In the genomic region with DNA sequence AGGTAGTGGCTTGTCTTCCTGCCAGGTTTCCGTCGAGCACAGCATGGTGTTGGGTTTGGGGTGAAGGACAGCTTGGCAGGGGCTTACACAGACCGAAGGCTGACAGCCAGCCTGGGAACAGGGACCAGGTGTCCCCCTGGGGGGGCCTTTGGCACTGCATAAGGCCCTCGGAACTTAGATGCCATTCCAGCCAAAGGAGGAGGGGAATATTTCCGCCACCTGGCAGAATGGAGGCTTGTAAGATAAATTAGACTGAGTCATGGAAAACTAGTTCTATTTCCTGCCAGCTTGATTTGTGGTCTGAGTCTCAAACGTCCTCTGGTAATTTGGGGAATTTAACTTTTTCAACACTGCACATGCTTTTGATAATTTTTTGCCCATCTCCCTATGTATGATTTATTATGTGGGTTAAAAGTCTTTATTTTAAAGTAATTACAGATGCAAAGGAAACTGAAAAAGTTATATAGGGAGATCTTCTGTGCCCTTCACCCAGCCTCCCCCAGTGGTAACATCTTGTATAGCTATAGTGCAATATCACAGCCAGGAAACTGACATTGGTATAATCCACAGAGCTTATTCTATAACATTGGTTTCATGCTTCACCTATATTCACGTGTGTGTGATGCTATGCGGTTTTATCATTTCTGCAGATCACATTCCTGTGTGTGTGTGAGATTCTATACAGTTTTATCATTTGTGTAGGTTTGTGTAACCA, we compare ENCODE assay signal across 13 cellular contexts. TPM values are rescaled to one million over a fixed set of nuclear protein-coding genes. Genes with fewer than 3 reads are reported as not detected.
DNase-seq lines count a peak whose midpoint lies in the region; ATAC-seq and TF ChIP-seq lines count a peak whose summit lies in the region.
"Had no signal": no experiment of that assay in that cellular context is flagged by ENCODE, and none has a peak within 500 bp of the region (broad histone marks: within the 10 kb centered on the region; RNA-seq: fewer than 3 reads in every experiment).

No MANE protein-coding gene starts in this region.

- ATAC-seq in body of pancreas (peak; percentile 92), HG03095 (IDR thresholded peaks at IDR 0.05; ENCODE audit: unreplicated experiment) (no peak), left lobe of liver (no peak)
- ATAC-seq: effector memory CD8-positive, alpha-beta T cell had no signal

- no peak overlapping the region for H3K18ac ChIP-seq in mesenchymal stem cell (ENCODE audit: low read depth in 1 of 2, low read length in 2 of 2)

- H3K23ac ChIP-seq in mesenchymal stem cell (ENCODE audit: low read length in 2 of 2) = no peak overlapping the region

- peak in 6 of 7 experiments; percentile 13 to 60 (median 40) for TF ChIP-seq CTCF in body of pancreas (IDR thresholded peaks at IDR 0.05)
- no peak for TF ChIP-seq CTCF in tibial artery (IDR thresholded peaks at IDR 0.05)

- H2AK5ac ChIP-seq in mesenchymal stem cell (ENCODE audit: low read length, severe bottlenecking) = no peak overlapping the region

- H3K27me3 ChIP-seq in body of pancreas (no peaks in the 10 kb centered on the region), mesenchymal stem cell (ENCODE audit: control insufficient read depth in 1 of 2, insufficient read depth in 1 of 2, low read length in 2 of 2) (peaks cover 3 to 45% of the 10 kb centered on the region in 2 experiments), tibial artery (peaks cover 0 to 4% of the 10 kb centered on the region in 2 donors)
- H3K27me3 ChIP-seq: thyroid gland had no signal

- H3K4me2 ChIP-seq in mesenchymal stem cell (ENCODE audit: low read length, poor library complexity, severe bottlenecking) = no peak overlapping the region

- no peak overlapping the region for H2AFZ ChIP-seq in mesenchymal stem cell (ENCODE audit: low read depth, low read length)

- no peaks in the 10 kb centered on the region for H3K79me1 ChIP-seq in mesenchymal stem cell (replicated peaks; ENCODE audit: low read length, poor library complexity, severe bottlenecking)

- no peak overlapping the region for H2BK5ac ChIP-seq in mesenchymal stem cell (ENCODE audit: low read depth, low read length, poor library complexity, severe bottlenecking)

- H2BK12ac ChIP-seq in mesenchymal stem cell (ENCODE audit: low read length in 2 of 2) = no peak overlapping the region

- H3K14ac ChIP-seq in mesenchymal stem cell (ENCODE audit: low read length in 2 of 2) = no peak overlapping the region

- H3K36me3 ChIP-seq in body of pancreas (replicated peaks in 1 of 2; ENCODE audit: insufficient read depth in 1 of 2, low read depth in 2 of 2) = no peaks in the 10 kb centered on the region
- no peaks in the 10 kb centered on the region for H3K36me3 ChIP-seq in mesenchymal stem cell (ENCODE audit: control insufficient read depth in 1 of 2, insufficient read depth in 2 of 2, low read depth in 1 of 2, low read length in 2 of 2)
- no peaks in the 10 kb centered on the region for H3K36me3 ChIP-seq in tibial artery
- H3K36me3 ChIP-seq: thyroid gland had no signal

- H3K27ac ChIP-seq in body of pancreas (peak overlapping the region; percentile 82 to 88 (median 84)), mesenchymal stem cell (ENCODE audit: low read length, poor library complexity, severe bottlenecking) (no peak overlapping the region), tibial artery (no peak overlapping the region)
- H3K27ac ChIP-seq: thyroid gland had no signal

- intact Hi-C loops in body of pancreas (cut with DNase I) = no loop called here
- intact Hi-C loops in tibial artery (cut with DNase I; ENCODE audit: low total_unique reads) = no loop called here

- no peak overlapping the region for H2BK120ac ChIP-seq in mesenchymal stem cell (ENCODE audit: low read depth, low read length)

- no peak overlapping the region for H2BK15ac ChIP-seq in mesenchymal stem cell (ENCODE audit: low read depth, poor library complexity, severe bottlenecking)

- H3K4ac ChIP-seq in mesenchymal stem cell (ENCODE audit: low read depth in 1 of 2, low read length in 2 of 2) = no peak overlapping the region

- DNase-seq in ELR (ENCODE audit: low read depth) (peak; percentile 13), NCI-H1694 treated with DMSO at 0.1 percent for 48 hours (lab: John Stamatoyannopoulos, UW) (peak; percentile 36), body of pancreas (peak; percentile 96 to 99 (median 99)), mesenchymal stem cell (peak; percentile 49), NCI-H1105 (lab: John Stamatoyannopoulos, UW) (no peak), tibial artery (no peak), left lobe of liver (ENCODE audit: low spot score) (no peak)
- DNase-seq: activated naive CD4-positive, alpha-beta T cell; effector memory CD8-positive, alpha-beta T cell; kidney; NCI-H1417; thyroid gland had no signal

- TF ChIP-seq POLR2A in body of pancreas (IDR thresholded peaks at IDR 0.05) = no peak

- H4K91ac ChIP-seq in mesenchymal stem cell (ENCODE audit: low read length) = no peak overlapping the region

- 15 to 30% methylated on average over 6 to 8 of the region's 8 CpGs for WGBS in body of pancreas, 2 donors
- 59% methylated on average over 7 of the region's 8 CpGs for WGBS in mesenchymal stem cell

- H3K9ac ChIP-seq in mesenchymal stem cell (ENCODE audit: low read length) = no peak overlapping the region

- H3K9me3 ChIP-seq in body of pancreas (no peaks in the 10 kb centered on the region), mesenchymal stem cell (ENCODE audit: control insufficient read depth, low read length) (peaks cover 4% of the 10 kb centered on the region), tibial artery (peaks cover 0 to 8% (median 0%) of the 10 kb centered on the region in 3 donors)
- H3K9me3 ChIP-seq: thyroid gland had no signal

- H3K4me1 ChIP-seq in body of pancreas = peaks cover 85% of the 10 kb centered on the region
- H3K4me1 ChIP-seq in mesenchymal stem cell (ENCODE audit: control insufficient read depth, insufficient read depth, low read depth, low read length) = peaks cover 12% of the 10 kb centered on the region
- peaks cover 0 to 4% (median 1%) of the 10 kb centered on the region in 4 donors for H3K4me1 ChIP-seq in tibial artery

- H4K8ac ChIP-seq in mesenchymal stem cell (ENCODE audit: low read length) = no peak overlapping the region

- no peak overlapping the region for H3K4me3 ChIP-seq in body of pancreas
- no peak overlapping the region for H3K4me3 ChIP-seq in mesenchymal stem cell (ENCODE audit: insufficient read depth in 1 of 2, low read depth in 1 of 2, low read length in 2 of 2)
- no peak overlapping the region for H3K4me3 ChIP-seq in tibial artery
- H3K4me3 ChIP-seq: thyroid gland had no signal

RNA-seq across cellular contexts. Expression of a gene that starts 11.5 kb away (rescaled TPM):
- total RNA-seq in body of pancreas (10 to 100 TPM; 26.5 to 36.9 TPM), left lobe of liver (2.4 TPM)
- 48.1 TPM for polyA plus RNA-seq in mesenchymal stem cell (2013, experiment 1 of 2)
- 46.7 TPM for polyA plus RNA-seq in mesenchymal stem cell (2013, experiment 2 of 2)

Comparison
In these comparisons a context has a peak if more than half of its experiments do, and no peak if none do; other contexts are left out.
1. DNase-seq: peak in ELR (single experiment), NCI-H1694 treated with DMSO at 0.1 percent for 48 hours (single experiment), body of pancreas (4 of 4) and mesenchymal stem cell (single experiment); none in NCI-H1105 (single experiment), tibial artery (0 of 2) and left lobe of liver (single experiment).
2. H3K27ac ChIP-seq: peak in body of pancreas (4 of 4); none in mesenchymal stem cell (single experiment) and tibial artery (0 of 2).
3. CTCF ChIP-seq: peak in body of pancreas (6 of 7); none in tibial artery (0 of 2).